ENCODE assay signal across 12 cellular contexts in genomic region chr12:15855646-15856045, GRCh38. TPM values are rescaled to one million over a fixed set of nuclear protein-coding genes. Genes with fewer than 3 reads are reported as not detected.
DNase-seq lines count a peak whose midpoint lies in the region; ATAC-seq, FAIRE-seq and TF ChIP-seq lines count a peak whose summit lies in the region.
"Had no signal": no experiment of that assay in that cellular context is flagged by ENCODE, and none has a peak within 500 bp of the region (broad histone marks: within the 10 kb centered on the region; RNA-seq: fewer than 3 reads in every experiment).

No MANE protein-coding gene starts in this region.

- TF ChIP-seq EP300 in A549 (IDR thresholded peaks at IDR 0.05) = no peak

- FAIRE-seq in A549 (lab: Jason Lieb, UNC) (no peak), keratinocyte (lab: Jason Lieb, UNC) (peak; percentile 29), small intestine (lab: Jason Lieb, UNC) (no peak)
- FAIRE-seq: GM12878 had no signal

- H3K79me2 ChIP-seq in mammary epithelial cell (ENCODE audit: insufficient read depth, low read length) = no peaks in the 10 kb centered on the region
- H3K79me2 ChIP-seq in keratinocyte (ENCODE audit: control insufficient read depth, insufficient read depth, low read length) = no peaks in the 10 kb centered on the region

- H3K4me1 ChIP-seq in A549 (peaks cover 38% of the 10 kb centered on the region), mammary epithelial cell (ENCODE audit: insufficient read depth, low read length) (peaks cover 10% of the 10 kb centered on the region), keratinocyte (ENCODE audit: control insufficient read depth, extremely low read depth, insufficient read depth, low read length) (peaks cover 5% of the 10 kb centered on the region), small intestine (ENCODE audit: control insufficient read depth in 2 of 2, insufficient read depth in 1 of 2, low read depth in 1 of 2, low read length in 1 of 2) (no peaks in the 10 kb centered on the region)

- TF ChIP-seq POLR2A in A549 (IDR thresholded peaks at IDR 0.05; ENCODE audit: low read length) = no peak

- CTCF ChIA-PET in A549 (lab: Yijun Ruan, JAX) = interaction anchor here (0.7 to 17.6 kb wide), 27 partner anchors 9 to 663 kb away, joined by 3 to 296 read pairs (median 3); partner anchors contain the start of gene RERG
- CTCF ChIA-PET in mammary epithelial cell (lab: Charles Lee; ENCODE audit: low non-redundant PET) = interaction anchor here (0.6 kb wide), 1 partner anchor 578 kb away, joined by 3 read pairs; no protein-coding TSS in a partner anchor

- H3K27me3 ChIP-seq in mammary epithelial cell (ENCODE audit: insufficient read depth, low read length) = no peaks in the 10 kb centered on the region
- H3K27me3 ChIP-seq in keratinocyte (ENCODE audit: control insufficient read depth, extremely low read depth, insufficient read depth, low read length) = no peaks in the 10 kb centered on the region
- H3K27me3 ChIP-seq in small intestine (ENCODE audit: control insufficient read depth in 2 of 2, insufficient read depth in 2 of 2, low read length in 2 of 2) = peaks cover 0 to 3% of the 10 kb centered on the region in 2 donors
- H3K27me3 ChIP-seq: sigmoid colon, tibial nerve had no signal

- H3K4me2 ChIP-seq in A549 = peak overlapping the region; percentile 17
- H3K4me2 ChIP-seq in mammary epithelial cell (ENCODE audit: insufficient read depth, low read depth, low read length) = peak overlapping the region; percentile 21
- H3K4me2 ChIP-seq in keratinocyte (ENCODE audit: control insufficient read depth, extremely low read depth, insufficient read depth, low read depth, low read length) = no peak overlapping the region

- H3K9me3 ChIP-seq in A549 = no peaks in the 10 kb centered on the region
- no peaks in the 10 kb centered on the region for H3K9me3 ChIP-seq in mammary epithelial cell (replicated peaks; ENCODE audit: insufficient read depth, low read length)
- H3K9me3 ChIP-seq in keratinocyte (ENCODE audit: control insufficient read depth, low read depth, low read length) = no peaks in the 10 kb centered on the region
- H3K9me3 ChIP-seq in small intestine (ENCODE audit: control insufficient read depth, low read depth) = no peaks in the 10 kb centered on the region
- H3K9me3 ChIP-seq: sigmoid colon, tibial nerve had no signal

- no TSS peak for BruUV-seq in mammary epithelial cell (replicated peaks; lab: Mats Ljungman, UMichigan)

- no peak for ATAC-seq in A549

- in situ Hi-C loops in mammary epithelial cell (cut with MboI; ENCODE audit: low sequenced_read_pairs in 2 of 2) = loop anchor here (10.0 to 25.0 kb wide), 4 partner anchors 261 to 593 kb away; no protein-coding TSS in a partner anchor

- dilution Hi-C loops in mammary epithelial cell (cut with HindIII; ENCODE audit: low sequenced_read_pairs) (no loop called here), keratinocyte (cut with MboI; ENCODE audit: extremely low pct_ligation_motif_present, low sequenced_read_pairs) (no loop called here)

- H2AFZ ChIP-seq in mammary epithelial cell (ENCODE audit: low read depth, low read length) = no peak overlapping the region
- H2AFZ ChIP-seq in keratinocyte (ENCODE audit: control insufficient read depth, low read length) = no peak overlapping the region

- no peak overlapping the region for H3K4me3 ChIP-seq in A549
- H3K4me3 ChIP-seq in mammary epithelial cell (replicated peaks in 1 of 3; ENCODE audit: insufficient read depth in 1 of 3, low read depth in 2 of 3, low read length in 3 of 3) = no peak overlapping the region
- H3K4me3 ChIP-seq in keratinocyte (ENCODE audit: control insufficient read depth in 2 of 3, extremely low read depth in 1 of 3, insufficient read depth in 2 of 3, low read depth in 1 of 3, low read length in 3 of 3) = no peak overlapping the region
- no peak overlapping the region for H3K4me3 ChIP-seq in small intestine (ENCODE audit: low read depth in 1 of 2, low read length in 2 of 2)
- H3K4me3 ChIP-seq: GM12878, sigmoid colon, tibial nerve had no signal

- TF ChIP-seq CTCF in A549 (IDR thresholded peaks at IDR 0.05) (no peak), mammary epithelial cell (conservative IDR thresholded peaks at IDR 0.05 in 1 of 2, IDR thresholded peaks at IDR 0.05 in 1 of 2; ENCODE audit: extremely low read depth in 1 of 2, insufficient read depth in 1 of 2, low read depth in 1 of 2, low read length in 2 of 2) (no peak), keratinocyte (optimal IDR thresholded peaks at IDR 0.05 in 1 of 3, IDR thresholded peaks at IDR 0.05 in 1 of 3, conservative IDR thresholded peaks at IDR 0.05 in 1 of 3; ENCODE audit: extremely low read depth in 1 of 3, insufficient read depth in 2 of 3, low read length in 3 of 3) (no peak)

- no peaks in the 10 kb centered on the region for H3K9me1 ChIP-seq in keratinocyte (ENCODE audit: control insufficient read depth, extremely low read depth, insufficient read depth, low read length)

- POLR2A ChIA-PET in A549 (lab: Yijun Ruan, JAX) = interaction anchor here (1.0 kb wide), 1 partner anchor 265 kb away, joined by 4 read pairs; no protein-coding TSS in a partner anchor

- H4K20me1 ChIP-seq in mammary epithelial cell (ENCODE audit: insufficient read depth, low read length) = no peaks in the 10 kb centered on the region
- H4K20me1 ChIP-seq in keratinocyte (ENCODE audit: control insufficient read depth, extremely low read depth, insufficient read depth, low read length) = no peaks in the 10 kb centered on the region

- DNase-seq in A549 (ENCODE audit: low read depth in 1 of 2, low spot score in 1 of 2) = no peak
- DNase-seq in HS-27A (ENCODE audit: low read depth) = peak; percentile 55
- DNase-seq in mammary epithelial cell = peak; percentile 14
- no peak for DNase-seq in keratinocyte (ENCODE audit: low read depth, low spot score)
- no peak for DNase-seq in NCI-H1092 (lab: John Stamatoyannopoulos, UW)
- no peak for DNase-seq in small intestine
- DNase-seq in COLO668 (lab: John Stamatoyannopoulos, UW; ENCODE audit: unreplicated experiment) = no peak
- no peak for DNase-seq in SIG-M5 (lab: John Stamatoyannopoulos, UW)
- DNase-seq: islet precursor cell, sigmoid colon had no signal

- H3K27ac ChIP-seq in A549 (peak overlapping the region; percentile 40 to 70; a peak in 5 of 6 replicates), mammary epithelial cell (ENCODE audit: insufficient read depth, low read depth, low read length) (no peak overlapping the region), keratinocyte (ENCODE audit: control insufficient read depth, insufficient read depth, low read length) (no peak overlapping the region), small intestine (ENCODE audit: low read depth in 1 of 2, low read length in 1 of 2) (no peak overlapping the region)
- H3K27ac ChIP-seq: sigmoid colon had no signal

- intact Hi-C loops in mammary epithelial cell (cut with micrococcal nuclease) = loop anchor here (1.0 to 10.0 kb wide), 6 partner anchors 66 to 631 kb away; partner anchors contain the start of genes EPS8 and RERG

- WGBS in A549 (ENCODE audit: missing lambda C conversion rate) = 78% methylated on average over 1 of the region's 1 CpG
- 100% methylated on average over 1 of the region's 1 CpG for WGBS in mammary epithelial cell (ENCODE audit: low coverage, missing lambda C conversion rate)
- WGBS in small intestine, 3 donors = 65 to 82% (median 79%) methylated on average over 1 of the region's 1 CpG

- no peak overlapping the region for H3K9ac ChIP-seq in mammary epithelial cell (ENCODE audit: insufficient read depth, low read length)
- H3K9ac ChIP-seq in keratinocyte (ENCODE audit: control insufficient read depth, extremely low read depth, insufficient read depth, low read length) = no peak overlapping the region

- no peak for TF ChIP-seq RAD21 in A549 (conservative IDR thresholded peaks at IDR 0.05 in 1 of 2, IDR thresholded peaks at IDR 0.05 in 1 of 2)

- H3K36me3 ChIP-seq in mammary epithelial cell (ENCODE audit: insufficient read depth, low read length) (no peaks in the 10 kb centered on the region), keratinocyte (ENCODE audit: control insufficient read depth in 2 of 2, extremely low read depth in 1 of 2, insufficient read depth in 2 of 2, low read length in 2 of 2) (no peaks in the 10 kb centered on the region), small intestine (ENCODE audit: control insufficient read depth in 2 of 2, insufficient read depth in 2 of 2, low read length in 2 of 2) (no peaks in the 10 kb centered on the region)
- H3K36me3 ChIP-seq: sigmoid colon, tibial nerve had no signal

RNA-seq across cellular contexts. Expression of gene STRAP, which starts 26.5 kb away (rescaled TPM):
- 209 and 300 TPM in 2 replicates for polyA plus RNA-seq in A549 (2011; rRNA removed)
- polyA plus RNA-seq in A549 (2012; cell fraction: cytosol; rRNA removed) = 126 and 144 TPM in 2 replicates
- polyA plus RNA-seq in A549 (2012; cell fraction: nucleus; rRNA removed) = 83.6 and 103 TPM in 2 replicates
- polyA plus RNA-seq in A549 (2017; fragmentation: RNase III; extraction: RNeasy Plus Mini Kit Qiagen cat#74134 plus additional on column Dnase treatment) = 191 to 209 TPM (median 201 TPM) in 3 replicates
- 175 and 188 TPM in 2 replicates for polyA minus RNA-seq in A549 (2011; rRNA and poly(A)+ RNA removed)
- total RNA-seq in mammary epithelial cell = 100 to 1,000 TPM in 1 of 2 donors, 10 to 100 TPM in 1; 83.2 to 163 TPM
- 133 TPM for polyA plus RNA-seq in mammary epithelial cell
- polyA minus RNA-seq in mammary epithelial cell = 84.0 TPM
- polyA plus RNA-seq in keratinocyte = 114 to 210 TPM (median 168 TPM) in 3 replicates
- 223 TPM for polyA plus RNA-seq in keratinocyte (2011; ENCODE audit: low read depth)
- polyA plus RNA-seq in keratinocyte (2011; cell fraction: cytosol; rRNA removed) = 146 and 216 TPM in 2 replicates
- 60.8 and 106 TPM in 2 replicates for polyA plus RNA-seq in keratinocyte (2011; cell fraction: nucleus; rRNA removed)
- 154 and 164 TPM in 2 replicates for polyA plus RNA-seq in keratinocyte (2012; ENCODE audit: low replicate concordance)
- 92.5 to 144 TPM (median 95.2 TPM) in 3 replicates for polyA minus RNA-seq in keratinocyte
- polyA minus RNA-seq in keratinocyte (2011; cell fraction: cytosol; rRNA and poly(A)+ RNA removed) = 351 TPM
- polyA minus RNA-seq in keratinocyte (2011; cell fraction: nucleus; rRNA and poly(A)+ RNA removed) = 41.0 and 54.1 TPM in 2 replicates
- 100 to 1,000 TPM in 1 of 3 donors, 10 to 100 TPM in 2; 72.1 to 104 (median 95.3) TPM for polyA plus RNA-seq in small intestine

RNA-seq across cellular contexts. Expression of gene DERA, which starts 55.5 kb away (rescaled TPM):
- polyA plus RNA-seq in A549 (2011; rRNA removed) (50.5 and 65.0 TPM in 2 replicates), A549 (2017; fragmentation: RNase III; extraction: RNeasy Plus Mini Kit Qiagen cat#74134 plus additional on column Dnase treatment) (45.2 to 49.4 TPM (median 45.3 TPM) in 3 replicates), mammary epithelial cell (30.6 TPM), keratinocyte (22.2 to 34.2 TPM (median 28.5 TPM) in 3 replicates), small intestine (100 to 1,000 TPM in 1 of 3 donors, 10 to 100 TPM in 2; 36.0 to 133 (median 88.4) TPM)
- 22.5 and 26.4 TPM in 2 replicates for polyA plus RNA-seq in A549 (2012; cell fraction: cytosol; rRNA removed)
- 8.0 and 15.7 TPM in 2 replicates for polyA plus RNA-seq in A549 (2012; cell fraction: nucleus; rRNA removed)
- polyA minus RNA-seq in A549 (2011; rRNA and poly(A)+ RNA removed) = 23.4 and 31.0 TPM in 2 replicates
- total RNA-seq in mammary epithelial cell = 10 to 100 TPM; 43.2 to 49.2 TPM
- polyA minus RNA-seq in mammary epithelial cell (29.7 TPM), keratinocyte (7.9 to 38.6 TPM (median 33.2 TPM) in 3 replicates)
- polyA plus RNA-seq in keratinocyte (2011; ENCODE audit: low read depth) = 56.0 TPM
- 21.0 and 28.0 TPM in 2 replicates for polyA plus RNA-seq in keratinocyte (2011; cell fraction: cytosol; rRNA removed)
- 14.5 and 18.2 TPM in 2 replicates for polyA plus RNA-seq in keratinocyte (2011; cell fraction: nucleus; rRNA removed)
- polyA plus RNA-seq in keratinocyte (2012; ENCODE audit: low replicate concordance) = 27.3 and 28.8 TPM in 2 replicates
- 26.9 TPM for polyA minus RNA-seq in keratinocyte (2011; cell fraction: cytosol; rRNA and poly(A)+ RNA removed)
- polyA minus RNA-seq in keratinocyte (2011; cell fraction: nucleus; rRNA and poly(A)+ RNA removed) = 9.7 and 19.0 TPM in 2 replicates

Comparison
In these comparisons a context has a peak if more than half of its experiments do, and no peak if none do; other contexts are left out.
1. DNase-seq: peak in HS-27A (single experiment) and mammary epithelial cell (single experiment); none in A549 (0 of 2), keratinocyte (single experiment), NCI-H1092 (single experiment), small intestine (single experiment), COLO668 (single experiment) and SIG-M5 (single experiment).
2. H3K27ac ChIP-seq: peak in A549 (2 of 2); none in mammary epithelial cell (single experiment), keratinocyte (single experiment) and small intestine (0 of 2).